In the genomic region with DNA sequence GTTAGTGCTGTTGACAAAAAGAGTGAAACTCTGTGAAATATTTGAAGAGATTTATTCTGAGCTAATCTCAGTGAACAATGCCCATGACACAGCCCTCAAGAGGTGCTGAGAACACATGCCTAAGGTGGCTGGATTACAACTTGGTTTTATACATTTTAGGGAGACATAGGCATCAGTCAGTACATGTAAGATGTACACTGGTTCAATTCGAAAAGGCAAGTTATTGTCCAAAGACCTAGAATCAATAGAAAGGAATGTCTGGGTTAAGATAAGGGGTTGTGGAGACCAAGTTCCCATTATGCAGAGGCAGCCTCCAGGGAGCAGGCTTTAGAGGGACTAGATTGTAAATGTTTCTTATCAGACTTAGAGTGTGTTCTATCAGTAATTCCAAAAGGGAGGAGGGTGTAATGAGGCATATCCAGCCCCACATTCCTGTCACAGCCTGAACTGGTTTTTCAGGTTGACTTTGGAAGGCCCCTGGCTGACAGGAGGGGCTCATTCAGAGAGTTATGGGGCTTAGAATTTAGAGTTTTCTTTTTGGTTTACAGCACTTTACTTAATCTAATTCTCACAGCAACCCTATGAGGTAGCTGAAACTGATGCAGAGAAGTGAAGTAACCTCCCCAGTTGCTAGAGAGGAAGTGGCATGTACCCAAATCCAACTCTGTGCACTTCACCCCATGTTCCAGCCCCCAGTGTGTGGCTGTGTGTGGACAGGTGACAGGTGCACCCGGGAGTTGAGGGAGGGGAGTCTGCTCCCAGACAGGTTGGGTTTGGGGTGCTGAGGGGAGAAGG, we compare ENCODE assay signal across 9 cellular contexts. TPM values are rescaled to one million over a fixed set of nuclear protein-coding genes. Genes with fewer than 3 reads are reported as not detected.
DNase-seq lines count a peak whose midpoint lies in the region; ATAC-seq, FAIRE-seq and TF ChIP-seq lines count a peak whose summit lies in the region.
"Had no signal": no experiment of that assay in that cellular context is flagged by ENCODE, and none has a peak within 500 bp of the region (broad histone marks: within the 10 kb centered on the region; RNA-seq: fewer than 3 reads in every experiment).

No MANE protein-coding gene starts in this region.

- no peak overlapping the region; the same call in 1 of the 2 replicates for H3K9ac ChIP-seq in SK-N-SH

- intact Hi-C loops in left lung (cut with DNase I): no loop called here

- FAIRE-seq in GM12892 (lab: Jason Lieb, UNC): no peak

- no peak overlapping the region; the same call in 1 of the 2 replicates for H3K4me2 ChIP-seq in SK-N-SH

- no peak for TF ChIP-seq RAD21 in SK-N-SH (IDR thresholded peaks at IDR 0.05; ENCODE audit: low read length)

- 74% methylated on average over 2 of the region's 2 CpGs for WGBS in SK-N-SH (ENCODE audit: low lambda C conversion rate)
- WGBS in urinary bladder: 54% methylated on average over 2 of the region's 2 CpGs

- H3K27ac ChIP-seq in SK-N-SH (ENCODE audit: low read depth in 2 of 2, low read length in 1 of 2) (peak overlapping the region in 1 of 2 experiments; percentile 79; a peak in 1 of 4 replicates), VCaP (peak overlapping the region; percentile 86), left lung (peak overlapping the region; percentile 50 to 80), urinary bladder (ENCODE audit: low read depth) (peak overlapping the region; percentile 72)

- H3K9me3 ChIP-seq in SK-N-SH: no peaks in the 10 kb centered on the region
- no peaks in the 10 kb centered on the region for H3K9me3 ChIP-seq in left lung

- no peaks in the 10 kb centered on the region for H3K36me3 ChIP-seq in SK-N-SH (replicated peaks in 1 of 2; ENCODE audit: control insufficient read depth in 1 of 2, insufficient read depth in 2 of 2, low read length in 1 of 2)
- no peaks in the 10 kb centered on the region for H3K36me3 ChIP-seq in left lung
- no peaks in the 10 kb centered on the region for H3K36me3 ChIP-seq in urinary bladder (ENCODE audit: insufficient read depth)

- peaks cover 19% of the 10 kb centered on the region for H3F3A ChIP-seq in SK-N-SH (replicated peaks; ENCODE audit: insufficient read depth)

- H3K27me3 ChIP-seq in SK-N-SH (ENCODE audit: insufficient read depth): no peaks in the 10 kb centered on the region
- no peaks in the 10 kb centered on the region for H3K27me3 ChIP-seq in left lung

- H3K4me1 ChIP-seq in SK-N-SH (ENCODE audit: control insufficient read depth in 1 of 2, insufficient read depth in 2 of 2, low read depth in 1 of 2, low read length in 1 of 2) (peaks cover 0 to 25% of the 10 kb centered on the region in 2 experiments; a peak in 3 of 4 replicates), left lung (peaks cover 12 to 26% of the 10 kb centered on the region in 2 donors), urinary bladder (ENCODE audit: insufficient read depth) (peaks cover 2% of the 10 kb centered on the region)

- TF ChIP-seq CTCF in SK-N-SH (IDR thresholded peaks at IDR 0.05) (no peak), VCaP (conservative IDR thresholded peaks at IDR 0.05) (peak; percentile 10; the same call in 1 of the 2 replicates), left lung (IDR thresholded peaks at IDR 0.05) (no peak)

- POLR2A ChIA-PET in SK-N-SH (lab: Yijun Ruan, JAX): no interaction called here

- ATAC-seq in SK-N-SH treated with all-trans-retinoic acid at 6 μM for 48 hours (no peak), left lung (peak; percentile 44)
- no peak for ATAC-seq in activated CD4-positive, CD25-positive, alpha-beta regulatory T cell treated with anti-CD3 and anti-CD28 coated beads, Interleukin-2, amount 50 U/mL, for 24 hours

- no peak for TF ChIP-seq EP300 in SK-N-SH (IDR thresholded peaks at IDR 0.05; ENCODE audit: borderline replicate concordance in 1 of 2, low read depth in 1 of 2, low read length in 1 of 2)

- H3K4me3 ChIP-seq in SK-N-SH (ENCODE audit: low read depth in 2 of 2, low read length in 1 of 2) (no peak overlapping the region), left lung (no peak overlapping the region), urinary bladder (ENCODE audit: low read depth, low read length) (no peak overlapping the region)

- TF ChIP-seq POLR2A in GM12892 (IDR thresholded peaks at IDR 0.05; ENCODE audit: low read depth, low read length): no peak

- CTCF ChIA-PET in SK-N-SH (lab: Yijun Ruan, JAX): interaction anchor here (1.2 kb wide), 1 partner anchor 12 kb away, joined by 4 read pairs; no protein-coding TSS in a partner anchor

- no peak overlapping the region for H2AFZ ChIP-seq in SK-N-SH (ENCODE audit: low read depth)

- DNase-seq in SK-N-SH: no peak
- no peak for DNase-seq in left lung
- DNase-seq in GM12892 (ENCODE audit: insufficient read length): no peak
- no peak for DNase-seq in activated CD4-positive, alpha-beta T cell treated with anti-CD3 and anti-CD28 coated beads, Interleukin-2, amount 50 U/mL, for 4 hours
- DNase-seq: KBM-7 had no signal

- H3K79me2 ChIP-seq in SK-N-SH (ENCODE audit: insufficient read depth): no peaks in the 10 kb centered on the region

- H3K9me2 ChIP-seq in SK-N-SH: no peaks in the 10 kb centered on the region

- H4K20me1 ChIP-seq in SK-N-SH (ENCODE audit: insufficient read depth): no peaks in the 10 kb centered on the region

TF ChIP-seq in SK-N-SH treated with all-trans-retinoic acid at 6 μM for 48 hours, 23 proteins besides CTCF, POLR2A, EP300 and RAD21:
- TF ChIP-seq ISL1 (CRISPR knock-in tag; IDR thresholded peaks at IDR 0.05) (0 out of 2 replicates have a peak, but pooled peaks have one; percentile 9), ZNF8 (CRISPR knock-in tag; IDR thresholded peaks at IDR 0.05) (no peak)
TF ChIP-seq in SK-N-SH treated with all-trans-retinoic acid at 6 μM for 48 hours: peak in this region for 1.

TF ChIP-seq in SK-N-SH, 30 proteins besides CTCF, POLR2A, EP300 and RAD21:
- no peak for TF ChIP-seq RFX5 (IDR thresholded peaks at IDR 0.05; ENCODE audit: low read length)
- no peak for TF ChIP-seq MEF2A (IDR thresholded peaks at IDR 0.05; ENCODE audit: borderline replicate concordance, low read depth)
- no peak for TF ChIP-seq ELF1 (IDR thresholded peaks at IDR 0.05)
- no peak for TF ChIP-seq YY1 (IDR thresholded peaks at IDR 0.05; ENCODE audit: low read depth)
- TF ChIP-seq, protein P1, sequence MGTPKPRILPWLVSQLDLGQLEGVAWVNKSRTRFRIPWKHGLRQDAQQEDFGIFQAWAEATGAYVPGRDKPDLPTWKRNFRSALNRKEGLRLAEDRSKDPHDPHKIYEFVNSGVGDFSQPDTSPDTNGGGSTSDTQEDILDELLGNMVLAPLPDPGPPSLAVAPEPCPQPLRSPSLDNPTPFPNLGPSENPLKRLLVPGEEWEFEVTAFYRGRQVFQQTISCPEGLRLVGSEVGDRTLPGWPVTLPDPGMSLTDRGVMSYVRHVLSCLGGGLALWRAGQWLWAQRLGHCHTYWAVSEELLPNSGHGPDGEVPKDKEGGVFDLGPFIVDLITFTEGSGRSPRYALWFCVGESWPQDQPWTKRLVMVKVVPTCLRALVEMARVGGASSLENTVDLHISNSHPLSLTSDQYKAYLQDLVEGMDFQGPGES (IDR thresholded peaks at IDR 0.05; ENCODE audit: low read depth, low read length): no peak
- no peak for TF ChIP-seq GABPA (IDR thresholded peaks at IDR 0.05; ENCODE audit: low read depth)
- TF ChIP-seq POLR2AphosphoS5 (IDR thresholded peaks at IDR 0.05; ENCODE audit: low read depth, low read length): no peak
- TF ChIP-seq, protein P2, sequence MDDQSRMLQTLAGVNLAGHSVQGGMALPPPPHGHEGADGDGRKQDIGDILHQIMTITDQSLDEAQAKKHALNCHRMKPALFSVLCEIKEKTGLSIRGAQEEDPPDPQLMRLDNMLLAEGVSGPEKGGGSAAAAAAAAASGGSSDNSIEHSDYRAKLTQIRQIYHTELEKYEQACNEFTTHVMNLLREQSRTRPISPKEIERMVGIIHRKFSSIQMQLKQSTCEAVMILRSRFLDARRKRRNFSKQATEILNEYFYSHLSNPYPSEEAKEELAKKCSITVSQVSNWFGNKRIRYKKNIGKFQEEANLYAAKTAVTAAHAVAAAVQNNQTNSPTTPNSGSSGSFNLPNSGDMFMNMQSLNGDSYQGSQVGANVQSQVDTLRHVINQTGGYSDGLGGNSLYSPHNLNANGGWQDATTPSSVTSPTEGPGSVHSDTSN (IDR thresholded peaks at IDR 0.05): no peak
- no peak for TF ChIP-seq CHD2 (IDR thresholded peaks at IDR 0.05; ENCODE audit: low read length, partially characterized antibody)
- TF ChIP-seq, protein P3, sequence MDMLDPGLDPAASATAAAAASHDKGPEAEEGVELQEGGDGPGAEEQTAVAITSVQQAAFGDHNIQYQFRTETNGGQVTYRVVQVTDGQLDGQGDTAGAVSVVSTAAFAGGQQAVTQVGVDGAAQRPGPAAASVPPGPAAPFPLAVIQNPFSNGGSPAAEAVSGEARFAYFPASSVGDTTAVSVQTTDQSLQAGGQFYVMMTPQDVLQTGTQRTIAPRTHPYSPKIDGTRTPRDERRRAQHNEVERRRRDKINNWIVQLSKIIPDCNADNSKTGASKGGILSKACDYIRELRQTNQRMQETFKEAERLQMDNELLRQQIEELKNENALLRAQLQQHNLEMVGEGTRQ (IDR thresholded peaks at IDR 0.05; ENCODE audit: borderline replicate concordance, low read depth, low read length): no peak
- no peak for TF ChIP-seq NRF1 (IDR thresholded peaks at IDR 0.05; ENCODE audit: low read depth, low read length)

RNA-seq across cellular contexts. Expression of a gene that starts 28.3 kb away (rescaled TPM):
- polyA plus RNA-seq in SK-N-SH (2012; rRNA removed) (37.9 and 41.4 TPM in 2 replicates), urinary bladder (10.2 TPM)
- polyA plus RNA-seq in SK-N-SH (2012; cell fraction: cytosol; rRNA removed): 46.4 and 46.7 TPM in 2 replicates
- 60.7 and 79.4 TPM in 2 replicates for polyA plus RNA-seq in SK-N-SH (2012; cell fraction: nucleus; rRNA removed)
- total RNA-seq in left lung (10 to 100 TPM; 21.1 to 27.3 TPM), urinary bladder (34.8 TPM)
- not detected for polyA plus RNA-seq in GM12892 (2012; ENCODE audit: missing spikeins)
